19 cellular contexts compared by ENCODE assay signal in genomic region chr14:31990183-31990862, GRCh38.
DNase-seq lines count a peak whose midpoint lies in the region; ATAC-seq, FAIRE-seq and TF ChIP-seq lines count a peak whose summit lies in the region.
"Had no signal": no experiment of that assay in that cellular context is flagged by ENCODE, and none has a peak within 500 bp of the region (broad histone marks: within the 10 kb centered on the region; RNA-seq: fewer than 3 reads in every experiment).

No MANE protein-coding gene starts in this region.

- CTCF ChIA-PET in HepG2 (lab: Yijun Ruan, JAX; ENCODE audit: low intra/inter-chr PET ratio, low total read pairs): no interaction called here

- TF ChIP-seq EP300 in HepG2 (IDR thresholded peaks at IDR 0.05; ENCODE audit: low read depth in 2 of 2, low read length in 2 of 2): no peak
- no peak for TF ChIP-seq EP300 in HepG2 (CRISPR knock-in tag; IDR thresholded peaks at IDR 0.05; ENCODE audit: borderline replicate concordance)

- in situ Hi-C loops in HepG2 (cut with HindIII; ENCODE audit: extremely low pct_ligation_motif_present, low pct_unique_long_range_greater_than_20kb): no loop called here

- POLR2A ChIA-PET in HepG2 (lab: Yijun Ruan, JAX): no interaction called here

- no peak overlapping the region for H2BK12ac ChIP-seq in trophoblast cell (ENCODE audit: low read length)

- H3K9me3 ChIP-seq in HepG2 (ENCODE audit: low read length): no peaks in the 10 kb centered on the region
- peaks cover 0 to 3% (median 0%) of the 10 kb centered on the region in 4 donors for H3K9me3 ChIP-seq in right lobe of liver
- no peaks in the 10 kb centered on the region for H3K9me3 ChIP-seq in trophoblast cell (ENCODE audit: insufficient read depth, low read depth, low read length)
- no peaks in the 10 kb centered on the region for H3K9me3 ChIP-seq in WERI-Rb-1 (ENCODE audit: severe bottlenecking)
- H3K9me3 ChIP-seq: SJSA1 had no signal

- ATAC-seq in HepG2 (no peak), right lobe of liver (no peak), GM19455 (IDR thresholded peaks at IDR 0.05; ENCODE audit: unreplicated experiment) (no peak)
- ATAC-seq: activated CD4-positive, CD25-positive, alpha-beta regulatory T cell treated with anti-CD3 and anti-CD28 coated beads, Interleukin-2, amount 50 U/mL, for 24 hours; activated T-helper 17 cell treated with anti-CD3 and anti-CD28 coated beads, Interleukin-2, amount 50 U/mL, for 72 hours had no signal

- no peak overlapping the region for H3K18ac ChIP-seq in trophoblast cell (ENCODE audit: low read length)

- no peak for DNase-seq in HepG2 (ENCODE audit: low spot score)
- DNase-seq in right lobe of liver: no peak
- DNase-seq in fibroblast of mammary gland (ENCODE audit: low read depth): peak; percentile 70
- DNase-seq in trophoblast cell: peak in 1 of 2 donors; percentile 53
- no peak for DNase-seq in WERI-Rb-1
- no peak for DNase-seq in substantia nigra (lab: John Stamatoyannopoulos, UW)
- DNase-seq in NCI-H1930 (lab: John Stamatoyannopoulos, UW): no peak
- DNase-seq: activated CD8-positive, alpha-beta memory T cell treated with anti-CD3 and anti-CD28 coated beads for 24 hours; effector memory CD4-positive, alpha-beta T cell; NCI-H1105 treated with DMSO at 0.1 percent for 48 hours; NCI-H2171 treated with DMSO at 0.1 percent for 48 hours; PC-9 had no signal

- H4K91ac ChIP-seq in trophoblast cell (ENCODE audit: low read depth, low read length): no peak overlapping the region

- intact Hi-C loops in HepG2 (cut with micrococcal nuclease; ENCODE audit: unreplicated experiment) (loop anchor here (2.0 kb wide), 1 partner anchor 24 kb away; no protein-coding TSS in a partner anchor), right lobe of liver (cut with DNase I) (no loop called here)

- BruUV-seq in HepG2 (replicated peaks; lab: Mats Ljungman, UMichigan): no TSS peak

- no peaks in the 10 kb centered on the region for H3K36me3 ChIP-seq in HepG2 (replicated peaks in 1 of 2; ENCODE audit: control insufficient read depth in 1 of 2, insufficient read depth in 2 of 2, low read length in 2 of 2)
- H3K36me3 ChIP-seq in right lobe of liver: no peaks in the 10 kb centered on the region
- no peaks in the 10 kb centered on the region for H3K36me3 ChIP-seq in trophoblast cell (ENCODE audit: control insufficient read depth in 1 of 2, insufficient read depth in 2 of 2, low read length in 2 of 2)
- H3K36me3 ChIP-seq in WERI-Rb-1: no peaks in the 10 kb centered on the region
- H3K36me3 ChIP-seq: BLaER1 treated with 17β-estradiol and CSF1 and Interleukin-3, amounts not matched to agents 10 nM and 100 nM; SJSA1 had no signal

- no peak overlapping the region for H2AK5ac ChIP-seq in trophoblast cell (ENCODE audit: low read length)

- no peaks in the 10 kb centered on the region for H4K20me1 ChIP-seq in HepG2 (ENCODE audit: insufficient read depth, low read length)
- H4K20me1 ChIP-seq: BLaER1 treated with 17β-estradiol and CSF1 and Interleukin-3, amounts not matched to agents 10 nM and 100 nM had no signal

- H3K4ac ChIP-seq in trophoblast cell (ENCODE audit: low read depth, low read length): no peak overlapping the region

- TF ChIP-seq POLR2A in HepG2 (IDR thresholded peaks at IDR 0.05; ENCODE audit: insufficient read depth in 1 of 2, low read depth in 2 of 2, low read length in 2 of 2): no peak
- no peak for TF ChIP-seq POLR2A in right lobe of liver (IDR thresholded peaks at IDR 0.05)

- FAIRE-seq in HepG2 (lab: Jason Lieb, UNC): no peak
- FAIRE-seq: GM12892, HTR-8/SVneo had no signal

- peaks cover 0 to 9% of the 10 kb centered on the region in 2 experiments; a peak in 2 of 5 replicates for H3K27me3 ChIP-seq in HepG2 (ENCODE audit: control insufficient read depth in 1 of 2, insufficient read depth in 2 of 2, low read length in 2 of 2)
- H3K27me3 ChIP-seq in right lobe of liver: no peaks in the 10 kb centered on the region
- no peaks in the 10 kb centered on the region for H3K27me3 ChIP-seq in trophoblast cell (ENCODE audit: insufficient read depth, low read length)
- no peaks in the 10 kb centered on the region for H3K27me3 ChIP-seq in WERI-Rb-1 (ENCODE audit: insufficient read depth, low read depth, severe bottlenecking)
- H3K27me3 ChIP-seq: BLaER1 treated with 17β-estradiol and CSF1 and Interleukin-3, amounts not matched to agents 10 nM and 100 nM; SJSA1 had no signal

- H2BK120ac ChIP-seq in trophoblast cell (ENCODE audit: insufficient read depth, low read length, poor library complexity): no peak overlapping the region

- WGBS in HepG2 (ENCODE audit: low lambda C conversion rate): 19% methylated on average over 6 of the region's 6 CpGs
- 51% methylated on average over 6 of the region's 6 CpGs for WGBS in right lobe of liver (ENCODE audit: insufficient coverage, low coverage, low lambda C conversion rate, missing lambda C conversion rate)
- no CpG with 5 or more reads among the region's 6 CpGs for WGBS in trophoblast cell (ENCODE audit: extremely low coverage, insufficient coverage, insufficient read length)

- H3K27ac ChIP-seq in HepG2 (ENCODE audit: extremely low read length, insufficient read depth, low read length): no peak overlapping the region
- H3K27ac ChIP-seq in right lobe of liver: no peak overlapping the region
- peak overlapping the region; percentile 93 for H3K27ac ChIP-seq in trophoblast cell (ENCODE audit: low read depth, low read length)
- no peak overlapping the region for H3K27ac ChIP-seq in WERI-Rb-1
- H3K27ac ChIP-seq in substantia nigra (ENCODE audit: low read depth, low read length, poor library complexity, severe bottlenecking): no peak overlapping the region
- H3K27ac ChIP-seq: BLaER1 treated with 17β-estradiol and CSF1 and Interleukin-3, amounts not matched to agents 10 nM and 100 nM; PC-9; SJSA1 had no signal

- no peak overlapping the region for H4K12ac ChIP-seq in trophoblast cell (ENCODE audit: low read depth, low read length)

- H3K4me2 ChIP-seq in HepG2 (ENCODE audit: low read depth, low read length): no peak overlapping the region
- H3K4me2 ChIP-seq in trophoblast cell (ENCODE audit: low read length): no peak overlapping the region
- H3K4me2 ChIP-seq: PC-9 had no signal

- H4K8ac ChIP-seq in trophoblast cell (ENCODE audit: low read depth, low read length): no peak overlapping the region

- TF ChIP-seq CTCF in HepG2 (CRISPR knock-in tag; IDR thresholded peaks at IDR 0.05): no peak
- no peak for TF ChIP-seq CTCF in right lobe of liver (IDR thresholded peaks at IDR 0.05)
- TF ChIP-seq CTCF in fibroblast of mammary gland (conservative IDR thresholded peaks at IDR 0.05; ENCODE audit: control insufficient read depth, insufficient read depth, low read depth, low read length): no peak
- no peak for TF ChIP-seq CTCF in WERI-Rb-1 (IDR thresholded peaks at IDR 0.05; ENCODE audit: low read depth, low read length)

- H3K14ac ChIP-seq in trophoblast cell (ENCODE audit: low read length): no peak overlapping the region

- no peak overlapping the region for H3K9ac ChIP-seq in HepG2 (ENCODE audit: insufficient read depth, low read depth, low read length)
- no peak overlapping the region for H3K9ac ChIP-seq in trophoblast cell (ENCODE audit: low read length)
- H3K9ac ChIP-seq: BLaER1 treated with 17β-estradiol and CSF1 and Interleukin-3, amounts not matched to agents 10 nM and 100 nM had no signal

- no peak for TF ChIP-seq RAD21 in HepG2 (CRISPR knock-in tag; IDR thresholded peaks at IDR 0.05)

- H3K4me3 ChIP-seq in HepG2 (replicated peaks in 1 of 3; ENCODE audit: insufficient read depth in 1 of 3, low read depth in 2 of 3, low read length in 3 of 3) (no peak overlapping the region), right lobe of liver (no peak overlapping the region), fibroblast of mammary gland (ENCODE audit: control insufficient read depth, low read depth, low read length) (no peak overlapping the region), trophoblast cell (ENCODE audit: low read depth, low read length) (no peak overlapping the region), WERI-Rb-1 (ENCODE audit: low read depth, low read length) (no peak overlapping the region)
- H3K4me3 ChIP-seq: BLaER1 treated with 17β-estradiol and CSF1 and Interleukin-3, amounts not matched to agents 10 nM and 100 nM; PC-9; SJSA1 had no signal

- peaks cover 11% of the 10 kb centered on the region for H3K79me1 ChIP-seq in trophoblast cell (ENCODE audit: low read length)

- no peak overlapping the region for H3K23ac ChIP-seq in trophoblast cell (ENCODE audit: low read length)

- H3K4me1 ChIP-seq in HepG2 (ENCODE audit: insufficient read depth, low read length) (peaks cover 30% of the 10 kb centered on the region), right lobe of liver (no peaks in the 10 kb centered on the region), trophoblast cell (ENCODE audit: control insufficient read depth in 1 of 2, insufficient read depth in 2 of 2, low read length in 2 of 2) (peaks cover 8 to 19% of the 10 kb centered on the region in 2 experiments)
- H3K4me1 ChIP-seq: SJSA1 had no signal

- H2BK5ac ChIP-seq in trophoblast cell (ENCODE audit: low read depth, low read length, poor library complexity): no peak overlapping the region

- H3K79me2 ChIP-seq in HepG2 (ENCODE audit: insufficient read depth, low read length) (no peaks in the 10 kb centered on the region), trophoblast cell (ENCODE audit: control insufficient read depth, insufficient read depth, low read length, poor library complexity) (no peaks in the 10 kb centered on the region)

- H2AFZ ChIP-seq in HepG2 (ENCODE audit: low read length) (peak overlapping the region; percentile 12), trophoblast cell (ENCODE audit: insufficient read depth, low read length, poor library complexity) (no peak overlapping the region)
- H2AFZ ChIP-seq: PC-9 had no signal

TF ChIP-seq in HepG2, 621 proteins besides CTCF, POLR2A, EP300 and RAD21 (continues in another document):
- TF ChIP-seq ZMAT5 (CRISPR knock-in tag; IDR thresholded peaks at IDR 0.05; ENCODE audit: borderline replicate concordance, low read depth) (no peak), ARID2 (CRISPR knock-in tag; IDR thresholded peaks at IDR 0.05; ENCODE audit: borderline replicate concordance) (no peak), ZNF570 (CRISPR knock-in tag; IDR thresholded peaks at IDR 0.05; ENCODE audit: borderline replicate concordance) (no peak)
- TF ChIP-seq, protein P1, sequence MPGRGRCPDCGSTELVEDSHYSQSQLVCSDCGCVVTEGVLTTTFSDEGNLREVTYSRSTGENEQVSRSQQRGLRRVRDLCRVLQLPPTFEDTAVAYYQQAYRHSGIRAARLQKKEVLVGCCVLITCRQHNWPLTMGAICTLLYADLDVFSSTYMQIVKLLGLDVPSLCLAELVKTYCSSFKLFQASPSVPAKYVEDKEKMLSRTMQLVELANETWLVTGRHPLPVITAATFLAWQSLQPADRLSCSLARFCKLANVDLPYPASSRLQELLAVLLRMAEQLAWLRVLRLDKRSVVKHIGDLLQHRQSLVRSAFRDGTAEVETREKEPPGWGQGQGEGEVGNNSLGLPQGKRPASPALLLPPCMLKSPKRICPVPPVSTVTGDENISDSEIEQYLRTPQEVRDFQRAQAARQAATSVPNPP (CRISPR knock-in tag; IDR thresholded peaks at IDR 0.05): no peak
